ENCODE assay signal across 1 cellular context in the genomic region with DNA sequence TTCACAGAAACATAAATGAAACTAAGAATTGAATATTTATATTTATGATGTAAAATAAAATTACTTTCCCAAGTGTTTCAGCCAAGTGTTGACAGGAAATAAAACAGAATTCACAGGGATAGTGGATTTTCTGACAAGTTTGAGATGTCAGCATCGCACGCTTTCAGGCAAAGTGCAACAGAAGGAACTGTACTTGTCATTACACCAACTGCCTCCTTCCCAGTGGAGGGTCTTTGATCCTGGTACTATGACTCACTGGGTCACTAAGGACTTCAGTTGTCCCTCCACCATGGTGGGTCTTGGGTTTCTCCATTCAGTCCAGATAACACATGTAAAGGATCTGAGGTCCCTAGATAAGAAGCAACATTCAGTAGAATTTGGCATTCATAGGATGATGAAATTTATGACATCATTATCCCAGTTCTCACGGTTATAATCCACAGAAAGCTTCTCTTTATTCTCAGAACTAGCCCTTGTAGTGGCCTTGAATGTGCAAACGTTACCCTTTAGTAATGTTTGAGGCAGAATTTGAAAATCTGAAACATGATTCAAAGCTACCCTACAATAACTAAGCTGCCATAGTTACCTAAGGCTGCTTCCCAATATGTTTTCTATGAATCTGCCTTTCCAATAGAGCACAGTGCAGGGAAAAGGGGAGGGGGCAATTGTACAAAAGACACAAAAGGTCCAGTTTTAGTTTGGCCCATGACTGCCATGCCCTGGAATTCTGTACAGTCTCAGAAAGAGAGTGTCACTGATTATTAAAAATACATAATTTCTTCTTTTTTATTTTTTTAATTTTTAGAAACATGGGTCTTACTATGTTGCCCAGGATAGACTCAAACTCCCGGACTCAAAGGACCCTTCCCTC.
TF ChIP-seq lines count a peak whose summit lies in the region.

No MANE protein-coding gene starts in this region.

TF ChIP-seq in K562, 482 proteins besides CTCF, POLR2A, EP300 and RAD21 (continued from another document and continues in another):
- TF ChIP-seq, protein P1, sequence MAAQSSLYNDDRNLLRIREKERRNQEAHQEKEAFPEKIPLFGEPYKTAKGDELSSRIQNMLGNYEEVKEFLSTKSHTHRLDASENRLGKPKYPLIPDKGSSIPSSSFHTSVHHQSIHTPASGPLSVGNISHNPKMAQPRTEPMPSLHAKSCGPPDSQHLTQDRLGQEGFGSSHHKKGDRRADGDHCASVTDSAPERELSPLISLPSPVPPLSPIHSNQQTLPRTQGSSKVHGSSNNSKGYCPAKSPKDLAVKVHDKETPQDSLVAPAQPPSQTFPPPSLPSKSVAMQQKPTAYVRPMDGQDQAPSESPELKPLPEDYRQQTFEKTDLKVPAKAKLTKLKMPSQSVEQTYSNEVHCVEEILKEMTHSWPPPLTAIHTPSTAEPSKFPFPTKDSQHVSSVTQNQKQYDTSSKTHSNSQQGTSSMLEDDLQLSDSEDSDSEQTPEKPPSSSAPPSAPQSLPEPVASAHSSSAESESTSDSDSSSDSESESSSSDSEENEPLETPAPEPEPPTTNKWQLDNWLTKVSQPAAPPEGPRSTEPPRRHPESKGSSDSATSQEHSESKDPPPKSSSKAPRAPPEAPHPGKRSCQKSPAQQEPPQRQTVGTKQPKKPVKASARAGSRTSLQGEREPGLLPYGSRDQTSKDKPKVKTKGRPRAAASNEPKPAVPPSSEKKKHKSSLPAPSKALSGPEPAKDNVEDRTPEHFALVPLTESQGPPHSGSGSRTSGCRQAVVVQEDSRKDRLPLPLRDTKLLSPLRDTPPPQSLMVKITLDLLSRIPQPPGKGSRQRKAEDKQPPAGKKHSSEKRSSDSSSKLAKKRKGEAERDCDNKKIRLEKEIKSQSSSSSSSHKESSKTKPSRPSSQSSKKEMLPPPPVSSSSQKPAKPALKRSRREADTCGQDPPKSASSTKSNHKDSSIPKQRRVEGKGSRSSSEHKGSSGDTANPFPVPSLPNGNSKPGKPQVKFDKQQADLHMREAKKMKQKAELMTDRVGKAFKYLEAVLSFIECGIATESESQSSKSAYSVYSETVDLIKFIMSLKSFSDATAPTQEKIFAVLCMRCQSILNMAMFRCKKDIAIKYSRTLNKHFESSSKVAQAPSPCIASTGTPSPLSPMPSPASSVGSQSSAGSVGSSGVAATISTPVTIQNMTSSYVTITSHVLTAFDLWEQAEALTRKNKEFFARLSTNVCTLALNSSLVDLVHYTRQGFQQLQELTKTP (IDR thresholded peaks at IDR 0.05; ENCODE audit: low read depth in 1 of 2, partially characterized antibody in 2 of 2), result peak; percentile 72 to 95
- TF ChIP-seq, protein P2, sequence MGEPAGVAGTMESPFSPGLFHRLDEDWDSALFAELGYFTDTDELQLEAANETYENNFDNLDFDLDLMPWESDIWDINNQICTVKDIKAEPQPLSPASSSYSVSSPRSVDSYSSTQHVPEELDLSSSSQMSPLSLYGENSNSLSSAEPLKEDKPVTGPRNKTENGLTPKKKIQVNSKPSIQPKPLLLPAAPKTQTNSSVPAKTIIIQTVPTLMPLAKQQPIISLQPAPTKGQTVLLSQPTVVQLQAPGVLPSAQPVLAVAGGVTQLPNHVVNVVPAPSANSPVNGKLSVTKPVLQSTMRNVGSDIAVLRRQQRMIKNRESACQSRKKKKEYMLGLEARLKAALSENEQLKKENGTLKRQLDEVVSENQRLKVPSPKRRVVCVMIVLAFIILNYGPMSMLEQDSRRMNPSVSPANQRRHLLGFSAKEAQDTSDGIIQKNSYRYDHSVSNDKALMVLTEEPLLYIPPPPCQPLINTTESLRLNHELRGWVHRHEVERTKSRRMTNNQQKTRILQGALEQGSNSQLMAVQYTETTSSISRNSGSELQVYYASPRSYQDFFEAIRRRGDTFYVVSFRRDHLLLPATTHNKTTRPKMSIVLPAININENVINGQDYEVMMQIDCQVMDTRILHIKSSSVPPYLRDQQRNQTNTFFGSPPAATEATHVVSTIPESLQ (CRISPR knock-in tag; IDR thresholded peaks at IDR 0.05), result no peak; the same call in 1 of the 2 replicates
- TF ChIP-seq SAFB (IDR thresholded peaks at IDR 0.05; ENCODE audit: borderline replicate concordance, low read depth, low read length), result no peak
- TF ChIP-seq GTF2E2 (tag; IDR thresholded peaks at IDR 0.05), result no peak; the same call in 1 of the 2 replicates
- no peak for TF ChIP-seq ESRRB (CRISPR knock-in tag; IDR thresholded peaks at IDR 0.05; ENCODE audit: borderline replicate concordance)
- TF ChIP-seq EGR1 (conservative IDR thresholded peaks at IDR 0.05), result no peak
- TF ChIP-seq CREB1 (IDR thresholded peaks at IDR 0.05), result peak; percentile 87
- no peak for TF ChIP-seq CREB1 (CRISPR knock-in tag; IDR thresholded peaks at IDR 0.05)
- no peak for TF ChIP-seq SIX5 (IDR thresholded peaks at IDR 0.05; ENCODE audit: borderline replicate concordance in 1 of 2, insufficient read depth in 1 of 2, low read depth in 1 of 2, low read length in 2 of 2)
- peak; percentile 63; the same call in 1 of the 2 replicates for TF ChIP-seq ZNF589 (CRISPR knock-in tag; IDR thresholded peaks at IDR 0.05; ENCODE audit: low read depth)
- peak; percentile 97 for TF ChIP-seq NCOR1 (IDR thresholded peaks at IDR 0.05)
- TF ChIP-seq ILF3 (IDR thresholded peaks at IDR 0.05; ENCODE audit: borderline replicate concordance), result no peak
- no peak for TF ChIP-seq PBX2 (CRISPR knock-in tag; IDR thresholded peaks at IDR 0.05; ENCODE audit: low read depth)
- TF ChIP-seq PBX2 (tag; conservative IDR thresholded peaks at IDR 0.05; ENCODE audit: low read depth), result peak; percentile 67
- no peak for TF ChIP-seq NR1H2 (CRISPR knock-in tag; IDR thresholded peaks at IDR 0.05)
- no peak for TF ChIP-seq TCF7L2 (IDR thresholded peaks at IDR 0.05; ENCODE audit: low read depth, low read length)
- TF ChIP-seq STAG1 (CRISPR knock-in tag; IDR thresholded peaks at IDR 0.05; ENCODE audit: borderline replicate concordance), result no peak
- no peak for TF ChIP-seq ZNF121 (CRISPR knock-in tag; conservative IDR thresholded peaks at IDR 0.05)
- TF ChIP-seq, protein P3, sequence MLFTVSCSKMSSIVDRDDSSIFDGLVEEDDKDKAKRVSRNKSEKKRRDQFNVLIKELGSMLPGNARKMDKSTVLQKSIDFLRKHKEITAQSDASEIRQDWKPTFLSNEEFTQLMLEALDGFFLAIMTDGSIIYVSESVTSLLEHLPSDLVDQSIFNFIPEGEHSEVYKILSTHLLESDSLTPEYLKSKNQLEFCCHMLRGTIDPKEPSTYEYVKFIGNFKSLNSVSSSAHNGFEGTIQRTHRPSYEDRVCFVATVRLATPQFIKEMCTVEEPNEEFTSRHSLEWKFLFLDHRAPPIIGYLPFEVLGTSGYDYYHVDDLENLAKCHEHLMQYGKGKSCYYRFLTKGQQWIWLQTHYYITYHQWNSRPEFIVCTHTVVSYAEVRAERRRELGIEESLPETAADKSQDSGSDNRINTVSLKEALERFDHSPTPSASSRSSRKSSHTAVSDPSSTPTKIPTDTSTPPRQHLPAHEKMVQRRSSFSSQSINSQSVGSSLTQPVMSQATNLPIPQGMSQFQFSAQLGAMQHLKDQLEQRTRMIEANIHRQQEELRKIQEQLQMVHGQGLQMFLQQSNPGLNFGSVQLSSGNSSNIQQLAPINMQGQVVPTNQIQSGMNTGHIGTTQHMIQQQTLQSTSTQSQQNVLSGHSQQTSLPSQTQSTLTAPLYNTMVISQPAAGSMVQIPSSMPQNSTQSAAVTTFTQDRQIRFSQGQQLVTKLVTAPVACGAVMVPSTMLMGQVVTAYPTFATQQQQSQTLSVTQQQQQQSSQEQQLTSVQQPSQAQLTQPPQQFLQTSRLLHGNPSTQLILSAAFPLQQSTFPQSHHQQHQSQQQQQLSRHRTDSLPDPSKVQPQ (CRISPR knock-in tag; IDR thresholded peaks at IDR 0.05; ENCODE audit: borderline replicate concordance), result no peak
- no peak for TF ChIP-seq BRF1 (IDR thresholded peaks at IDR 0.05; ENCODE audit: borderline replicate concordance, extremely low read depth, insufficient read length)
- TF ChIP-seq PHB (CRISPR knock-in tag; IDR thresholded peaks at IDR 0.05), result no peak
- TF ChIP-seq PYGO2 (tag; IDR thresholded peaks at IDR 0.05), result peak; percentile 70; the same call in 1 of the 2 replicates
- TF ChIP-seq IFI16 (CRISPR knock-in tag; IDR thresholded peaks at IDR 0.05), result no peak
- TF ChIP-seq USF2 (CRISPR knock-in tag; IDR thresholded peaks at IDR 0.05), result no peak
- TF ChIP-seq NFATC3 (IDR thresholded peaks at IDR 0.05), result peak; percentile 61; the same call in 1 of the 2 replicates
- peak; percentile 92 for TF ChIP-seq KLF16 (IDR thresholded peaks at IDR 0.05)
- no peak for TF ChIP-seq ZNF436 (CRISPR knock-in tag; IDR thresholded peaks at IDR 0.05)
- no peak for TF ChIP-seq ZNF354B (CRISPR knock-in tag; IDR thresholded peaks at IDR 0.05)
- TF ChIP-seq SUPT5H (IDR thresholded peaks at IDR 0.05), result peak; percentile 52; the same call in 1 of the 2 replicates
- TF ChIP-seq NELFE (IDR thresholded peaks at IDR 0.05; ENCODE audit: insufficient read depth, insufficient read length), result no peak
- TF ChIP-seq ARNT (IDR thresholded peaks at IDR 0.05), result peak; percentile 83 to 97; a peak in 3 of 4 replicates
- TF ChIP-seq ELF2 (CRISPR knock-in tag; IDR thresholded peaks at IDR 0.05), result peak; percentile 73; the same call in 1 of the 2 replicates
- no peak for TF ChIP-seq U2AF2 (optimal IDR thresholded peaks at IDR 0.05; ENCODE audit: low read depth, low read length)
- TF ChIP-seq, protein P4, sequence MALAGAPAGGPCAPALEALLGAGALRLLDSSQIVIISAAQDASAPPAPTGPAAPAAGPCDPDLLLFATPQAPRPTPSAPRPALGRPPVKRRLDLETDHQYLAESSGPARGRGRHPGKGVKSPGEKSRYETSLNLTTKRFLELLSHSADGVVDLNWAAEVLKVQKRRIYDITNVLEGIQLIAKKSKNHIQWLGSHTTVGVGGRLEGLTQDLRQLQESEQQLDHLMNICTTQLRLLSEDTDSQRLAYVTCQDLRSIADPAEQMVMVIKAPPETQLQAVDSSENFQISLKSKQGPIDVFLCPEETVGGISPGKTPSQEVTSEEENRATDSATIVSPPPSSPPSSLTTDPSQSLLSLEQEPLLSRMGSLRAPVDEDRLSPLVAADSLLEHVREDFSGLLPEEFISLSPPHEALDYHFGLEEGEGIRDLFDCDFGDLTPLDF (CRISPR knock-in tag; IDR thresholded peaks at IDR 0.05), result no peak
- TF ChIP-seq TBL1XR1 (IDR thresholded peaks at IDR 0.05; ENCODE audit: low read length in 2 of 2), result peak in 1 of 2 experiments; percentile 98; a peak in 2 of 4 replicates
- TF ChIP-seq ETV5 (CRISPR knock-in tag; IDR thresholded peaks at IDR 0.05; ENCODE audit: low read depth), result peak; percentile 73; the same call in 1 of the 2 replicates
- TF ChIP-seq HDAC3 (IDR thresholded peaks at IDR 0.05; ENCODE audit: borderline replicate concordance, partially characterized antibody), result peak; percentile 95
- TF ChIP-seq ZNF780A (CRISPR knock-in tag; IDR thresholded peaks at IDR 0.05), result no peak
- no peak for TF ChIP-seq SNRNP70 (optimal IDR thresholded peaks at IDR 0.05; ENCODE audit: low read depth, low read length)
- peak; percentile 40; the same call in 1 of the 2 replicates for TF ChIP-seq ARID4B (CRISPR knock-in tag; IDR thresholded peaks at IDR 0.05)
- TF ChIP-seq NFE2 (IDR thresholded peaks at IDR 0.05; ENCODE audit: low read depth), result peak; percentile 52
- TF ChIP-seq RB1 (IDR thresholded peaks at IDR 0.05; ENCODE audit: low read depth), result no peak
- no peak for TF ChIP-seq PTBP1 (IDR thresholded peaks at IDR 0.05; ENCODE audit: low read depth, low read length)
